21 cellular contexts compared by ENCODE assay signal in genomic region chr5:156556666-156557401, GRCh38.
"Had no signal": no experiment of that assay in that cellular context is flagged by ENCODE, and none has a peak within 500 bp of the region (broad histone marks: within the 10 kb centered on the region; RNA-seq: fewer than 3 reads in every experiment).

No MANE protein-coding gene starts in this region.

- H3K27me3 ChIP-seq: esophagus muscularis mucosa, spleen, thyroid gland had no signal

- H3K4me1 Mint-ChIP-seq: activated naive CD4-positive, alpha-beta T cell treated with anti-CD3 and anti-CD28 coated beads, Interleukin-2, amount 10 ng/mL, durations not matched to agents 7 days and 5 days; mesothelial cell of epicardium; nephron progenitor cell had no signal

- H3K27me3 Mint-ChIP-seq: activated naive CD4-positive, alpha-beta T cell treated with anti-CD3 and anti-CD28 coated beads, Interleukin-2, amount 10 ng/mL, durations not matched to agents 7 days and 5 days had no signal

- H3K27ac Mint-ChIP-seq: activated naive CD4-positive, alpha-beta T cell treated with anti-CD3 and anti-CD28 coated beads, Interleukin-2, amount 10 ng/mL, durations not matched to agents 7 days and 5 days; mesothelial cell of epicardium; nephron progenitor cell; T-helper 1 cell treated with Interleukin-12 subunit alpha and Interleukin-12 subunit beta and Interleukin-4 antibody, amounts not matched to agents 30 μg/mL and 1 μg/mL, for 36 hours had no signal

- ATAC-seq: left lobe of liver had no signal

- H3K9me3 Mint-ChIP-seq: activated naive CD4-positive, alpha-beta T cell treated with anti-CD3 and anti-CD28 coated beads, Interleukin-2, amount 10 ng/mL, durations not matched to agents 7 days and 5 days; nephron progenitor cell; T-helper 1 cell treated with Interleukin-12 subunit alpha and Interleukin-12 subunit beta and Interleukin-4 antibody, amounts not matched to agents 30 μg/mL and 1 μg/mL, for 36 hours had no signal

- H3K27ac ChIP-seq: spleen, thyroid gland, VCaP had no signal

- H3K4me3 Mint-ChIP-seq: activated naive CD4-positive, alpha-beta T cell treated with anti-CD3 and anti-CD28 coated beads, Interleukin-2, amount 10 ng/mL, durations not matched to agents 7 days and 5 days; mesothelial cell of epicardium; nephron progenitor cell; T-helper 1 cell treated with Interleukin-12 subunit alpha and Interleukin-12 subunit beta and Interleukin-4 antibody, amounts not matched to agents 30 μg/mL and 1 μg/mL, for 36 hours had no signal

- H3K9me3 ChIP-seq: esophagus muscularis mucosa, spleen, thyroid gland had no signal

- H3K36me3 Mint-ChIP-seq: activated naive CD4-positive, alpha-beta T cell treated with anti-CD3 and anti-CD28 coated beads, Interleukin-2, amount 10 ng/mL, durations not matched to agents 7 days and 5 days; mesothelial cell of epicardium had no signal

- DNase-seq: activated CD4-positive, alpha-beta T cell treated with anti-CD3 and anti-CD28 coated beads for 1 hour; activated CD8-positive, alpha-beta memory T cell treated with anti-CD3 and anti-CD28 coated beads for 24 hours; activated CD8-positive, alpha-beta memory T cell treated with anti-CD3 and anti-CD28 coated beads, Interleukin-2, amount 50 U/mL, for 48 hours; activated effector memory CD4-positive, alpha-beta T cell treated with Interleukin-2 at 50 U/mL for 16 hours; activated naive CD4-positive, alpha-beta T cell treated with anti-CD3 and anti-CD28 coated beads, Interleukin-2, amount 10 ng/mL, durations not matched to agents 7 days and 5 days; activated T-cell treated with anti-CD3 and anti-CD28 coated beads, Interleukin-2, amount 50 U/mL, for 48 hours; aorta; cortex of kidney; effector CD4-positive, alpha-beta T cell; nephron progenitor cell; nucleus accumbens; posterior cingulate gyrus; spleen; stimulated activated naive CD4-positive, alpha-beta T cell; thyroid gland had no signal

- FAIRE-seq: keratinocyte had no signal
